ENCODE assay signal across 8 cellular contexts in genomic region chr18:21145371-21145770, GRCh38.
"Had no signal": no experiment of that assay in that cellular context is flagged by ENCODE, and none has a peak within 500 bp of the region (broad histone marks: within the 10 kb centered on the region; RNA-seq: fewer than 3 reads in every experiment).

No MANE protein-coding gene starts in this region.

- H3K9ac ChIP-seq: GM23248 had no signal

- ATAC-seq: HCT116, HepG2 had no signal

- DNase-seq: GM23248, GOT3, H7, HFFc6 had no signal

- H3K4me3 ChIP-seq: GM23248, HAP-1 had no signal

- H3K4me1 ChIP-seq: HAP-1 had no signal

- H3K36me3 ChIP-seq: HAP-1 had no signal

- H3K27ac ChIP-seq: GM23248, HL-60 had no signal

- H3K9me3 ChIP-seq: HAP-1 had no signal

- H2AFZ ChIP-seq: GM23248 had no signal

- FAIRE-seq: HepG2 had no signal
